Comparison of ENCODE assay signal across 12 cellular contexts in genomic region chr13:59687028-59687427, GRCh38.
"Had no signal": no experiment of that assay in that cellular context is flagged by ENCODE, and none has a peak within 500 bp of the region (broad histone marks: within the 10 kb centered on the region; RNA-seq: fewer than 3 reads in every experiment).

No MANE protein-coding gene starts in this region.

- H3K4me3 ChIP-seq: esophagus squamous epithelium, left lung, stomach, thoracic aorta had no signal

- H3K27ac ChIP-seq: esophagus squamous epithelium, foreskin keratinocyte, left lung, stomach, thoracic aorta had no signal

- H3K4me1 ChIP-seq: foreskin keratinocyte, left lung had no signal

- H3K27me3 ChIP-seq: esophagus squamous epithelium, foreskin keratinocyte, left lung, stomach had no signal

- DNase-seq: activated CD4-positive, alpha-beta memory T cell treated with anti-CD3 and anti-CD28 coated beads, Interleukin-2, amount 10 ng/mL, durations not matched to agents 7 days and 5 days; activated CD4-positive, alpha-beta T cell treated with anti-CD3 and anti-CD28 coated beads for 36 hours; activated gamma-delta T cell; activated naive CD8-positive, alpha-beta T cell treated with anti-CD3 and anti-CD28 coated beads, Interleukin-2, amount 10 ng/mL, durations not matched to agents 7 days and 5 days; activated T-cell treated with anti-CD3 and anti-CD28 coated beads, Interleukin-2, amount 50 U/mL, for 48 hours; aorta; esophagus squamous epithelium; foreskin keratinocyte; head of caudate nucleus; left lung; stomach had no signal

- ATAC-seq: activated CD4-positive, alpha-beta T cell treated with anti-CD3 and anti-CD28 coated beads for 36 hours; foreskin keratinocyte; left lung had no signal

- H3K9me3 ChIP-seq: esophagus squamous epithelium, left lung, stomach, thoracic aorta had no signal

- H3K36me3 ChIP-seq: esophagus squamous epithelium, left lung, stomach, thoracic aorta had no signal
